In genomic region chr17:46841561-46842379, GRCh38 we compare ENCODE assay signal across 9 cellular contexts. TPM values are rescaled to one million over a fixed set of nuclear protein-coding genes. Genes with fewer than 3 reads are reported as not detected.
DNase-seq lines count a peak whose midpoint lies in the region; ATAC-seq and TF ChIP-seq lines count a peak whose summit lies in the region.
"Had no signal": no experiment of that assay in that cellular context is flagged by ENCODE, and none has a peak within 500 bp of the region (broad histone marks: within the 10 kb centered on the region; RNA-seq: fewer than 3 reads in every experiment).

No MANE protein-coding gene starts in this region.

- no peak overlapping the region for H3K27ac ChIP-seq in foreskin keratinocyte
- no peak overlapping the region for H3K27ac ChIP-seq in gastrocnemius medialis

- intact Hi-C loops in gastrocnemius medialis (cut with DNase I; ENCODE audit: low total_unique reads): no loop called here

- ATAC-seq in SK-N-SH treated with all-trans-retinoic acid at 6 μM for 48 hours (peak; percentile 90), foreskin keratinocyte (no peak), gastrocnemius medialis (no peak), GM19023 (IDR thresholded peaks at IDR 0.05; ENCODE audit: unreplicated experiment) (no peak)

- H3K4me3 ChIP-seq in gastrocnemius medialis: no peak overlapping the region

- TF ChIP-seq POLR2A in gastrocnemius medialis (IDR thresholded peaks at IDR 0.05): no peak

- H3K27me3 ChIP-seq in foreskin keratinocyte: peaks cover 29% of the 10 kb centered on the region
- H3K27me3 ChIP-seq in gastrocnemius medialis: peaks cover 19 to 32% (median 30%) of the 10 kb centered on the region in 3 donors

- no peaks in the 10 kb centered on the region for H3K4me1 ChIP-seq in foreskin keratinocyte
- H3K4me1 ChIP-seq in gastrocnemius medialis: no peaks in the 10 kb centered on the region

- no peaks in the 10 kb centered on the region for H3K36me3 ChIP-seq in gastrocnemius medialis

- in situ Hi-C loops in gastrocnemius medialis (cut with MboI; ENCODE audit: low sequenced_read_pairs in 4 of 4): loop anchor here in 2 of 4 donors (25.0 kb wide), 1 partner anchor 171 kb away; no protein-coding TSS in a partner anchor

- TF ChIP-seq CTCF in GM12874 (IDR thresholded peaks at IDR 0.05; ENCODE audit: insufficient read depth, low read depth, low read length) (peak; percentile 70), foreskin keratinocyte (conservative IDR thresholded peaks at IDR 0.05) (peak; percentile 78), gastrocnemius medialis (IDR thresholded peaks at IDR 0.05 in 4 of 5, conservative IDR thresholded peaks at IDR 0.05 in 1 of 5) (peak; percentile 21 to 76 (median 54))

- DNase-seq in foreskin keratinocyte: no peak
- no peak for DNase-seq in gastrocnemius medialis
- DNase-seq in activated effector memory CD4-positive, alpha-beta T cell treated with Interleukin-2 at 50 U/mL for 16 hours: no peak
- no peak for DNase-seq in KG1 (lab: John Stamatoyannopoulos, UW)
- no peak for DNase-seq in NCI-H128 (lab: John Stamatoyannopoulos, UW; ENCODE audit: unreplicated experiment)

- no peaks in the 10 kb centered on the region for H3K9me3 ChIP-seq in gastrocnemius medialis

TF ChIP-seq in SK-N-SH treated with all-trans-retinoic acid at 6 μM for 48 hours, 23 proteins besides CTCF, POLR2A, EP300 and RAD21:
- TF ChIP-seq OSR1 (CRISPR knock-in tag; IDR thresholded peaks at IDR 0.05) (no peak), TOX (CRISPR knock-in tag; IDR thresholded peaks at IDR 0.05; ENCODE audit: borderline replicate concordance) (no peak), TSHZ2 (CRISPR knock-in tag; IDR thresholded peaks at IDR 0.05) (no peak), ZFP30 (CRISPR knock-in tag; IDR thresholded peaks at IDR 0.05) (no peak), CSDC2 (CRISPR knock-in tag; IDR thresholded peaks at IDR 0.05) (no peak), BACH2 (CRISPR knock-in tag; IDR thresholded peaks at IDR 0.05; ENCODE audit: borderline replicate concordance) (no peak), ZNF70 (CRISPR knock-in tag; IDR thresholded peaks at IDR 0.05) (no peak), ZNF565 (CRISPR knock-in tag; conservative IDR thresholded peaks at IDR 0.05; ENCODE audit: low read depth) (no peak)

RNA-seq across cellular contexts. Expression of gene WNT9B, which starts 9.6 kb away (rescaled TPM):
- total RNA-seq in foreskin keratinocyte (not detected in 2 replicates), gastrocnemius medialis (under 1 TPM in 1 of 4 donors, not detected in 3; 0.40 TPM)
- not detected in 2 replicates for polyA plus RNA-seq in foreskin keratinocyte
- total RNA-seq: M059J had no signal

RNA-seq across cellular contexts. Expression of gene WNT3, which starts 23.3 kb away (rescaled TPM):
- 1.2 and 1.3 TPM in 2 replicates for total RNA-seq in foreskin keratinocyte
- polyA plus RNA-seq in foreskin keratinocyte: 0.87 and 0.99 TPM in 2 replicates
- total RNA-seq in gastrocnemius medialis: under 1 TPM in 1 of 4 donors, not detected in 3; 0.19 TPM
